8 cellular contexts compared by ENCODE assay signal in genomic region chr9:75071530-75072122, GRCh38. TPM values are rescaled to one million over a fixed set of nuclear protein-coding genes. Genes with fewer than 3 reads are reported as not detected.
A peak's percentile ranks its signal among the peaks of the same experiment; 100 is the strongest.
DNase-seq lines count a peak whose midpoint lies in the region; ATAC-seq, FAIRE-seq and TF ChIP-seq lines count a peak whose summit lies in the region.

No MANE protein-coding gene starts in this region.

- ATAC-seq in HG03103 (IDR thresholded peaks at IDR 0.05; ENCODE audit: low read depth, unreplicated experiment) (peak; percentile 49), upper lobe of left lung (ENCODE audit: low FRiP score in 2 of 2) (peak; percentile 60 to 88), HG03439 (IDR thresholded peaks at IDR 0.05; ENCODE audit: unreplicated experiment) (no peak)

- no peak for TF ChIP-seq EP300 in upper lobe of left lung (IDR thresholded peaks at IDR 0.05)

- WGBS in upper lobe of left lung, 2 donors = 56 to 69% methylated on average over 5 of the region's 5 CpGs

- H3K4me1 ChIP-seq in upper lobe of left lung = no peaks in the 10 kb centered on the region

- H3K27ac ChIP-seq in upper lobe of left lung = peak overlapping the region in 2 of 4 donors; percentile 3 to 10

- no peaks in the 10 kb centered on the region for H3K27me3 ChIP-seq in upper lobe of left lung

- no peak overlapping the region for H3K4me3 ChIP-seq in upper lobe of left lung

- TF ChIP-seq CTCF in upper lobe of left lung (IDR thresholded peaks at IDR 0.05) (no peak), GM10248 (IDR thresholded peaks at IDR 0.05; ENCODE audit: control extremely low read depth, extremely low read depth, low read depth, missing control alignments) (no peak)

- no peak for DNase-seq in GM12891 (ENCODE audit: insufficient read length, low spot score)
- DNase-seq in activated CD4-positive, alpha-beta T cell treated with anti-CD3 and anti-CD28 coated beads, Interleukin-2, amount 50 U/mL, for 48 hours = peak; percentile 70 to 77
- peak; percentile 23 for DNase-seq in iris pigment epithelial cell (ENCODE audit: low read depth)
- peak in 1 of 2 donors; percentile 92 for DNase-seq in upper lobe of left lung
- DNase-seq in GM10248 (ENCODE audit: extremely low spot score) = no peak
- no peak for DNase-seq in HK-2 (ENCODE audit: unreplicated experiment)

- H3K36me3 ChIP-seq in upper lobe of left lung = peaks cover 0 to 26% (median 13%) of the 10 kb centered on the region in 4 donors

- no peaks in the 10 kb centered on the region for H3K9me3 ChIP-seq in upper lobe of left lung

- CTCF ChIA-PET in GM10248 (lab: Yijun Ruan, JAX) = interaction anchor here (0.9 to 1.8 kb wide), 5 partner anchors 9 to 297 kb away, joined by 3 to 6 read pairs (median 5); partner anchors contain the start of gene CARNMT1

- POLR2A ChIA-PET in GM10248 (lab: Yijun Ruan, JAX) = no interaction called here

- TF ChIP-seq POLR2A in GM12891 (IDR thresholded peaks at IDR 0.05; ENCODE audit: low read depth, low read length) (no peak), upper lobe of left lung (IDR thresholded peaks at IDR 0.05) (peak in 1 of 4 donors; percentile 20)

- peak; percentile 87 for FAIRE-seq in GM12891 (lab: Jason Lieb, UNC)

TF ChIP-seq in GM12891, 5 proteins besides CTCF, POLR2A, EP300 and RAD21:
- no peak for TF ChIP-seq SPI1 (IDR thresholded peaks at IDR 0.05; ENCODE audit: low read depth, low read length)
- no peak for TF ChIP-seq PAX5 (IDR thresholded peaks at IDR 0.05; ENCODE audit: insufficient read depth, low read length, severe bottlenecking)
- no peak for TF ChIP-seq POU2F2 (IDR thresholded peaks at IDR 0.05; ENCODE audit: low read depth, low read length)
- no peak for TF ChIP-seq POLR2AphosphoS5 (IDR thresholded peaks at IDR 0.05; ENCODE audit: low read depth, low read length)
- no peak for TF ChIP-seq TAF1 (IDR thresholded peaks at IDR 0.05; ENCODE audit: low read depth, low read length)

RNA-seq across cellular contexts. Expression of gene NMRK1, which starts 16.3 kb away (rescaled TPM):
- polyA plus RNA-seq in GM12891 (2012; ENCODE audit: low read depth, missing spikeins) = 5.6 TPM
- 10 to 100 TPM; 17.5 to 46.6 (median 27.3) TPM for total RNA-seq in upper lobe of left lung

RNA-seq across cellular contexts. Expression of gene OSTF1, which starts 16.7 kb away (rescaled TPM):
- polyA plus RNA-seq in GM12891 (2012; ENCODE audit: low read depth, missing spikeins) = 37.2 TPM
- 10 to 100 TPM; 17.8 to 84.9 (median 48.9) TPM for total RNA-seq in upper lobe of left lung

RNA-seq across cellular contexts. Expression of gene CARNMT1, which starts 43.5 kb away (rescaled TPM):
- polyA plus RNA-seq in GM12891 (2012; ENCODE audit: low read depth, missing spikeins) = 3.5 TPM
- total RNA-seq in upper lobe of left lung = 10 to 100 TPM; 11.5 to 34.5 (median 17.7) TPM

Comparison
In these comparisons a context has a peak if more than half of its experiments do, and no peak if none do; other contexts are left out.
1. DNase-seq: peak in activated CD4-positive, alpha-beta T cell treated with anti-CD3 and anti-CD28 coated beads, Interleukin-2, amount 50 U/mL, for 48 hours (2 of 2) and iris pigment epithelial cell (single experiment); none in GM12891 (single experiment), GM10248 (single experiment) and HK-2 (single experiment).